1 cellular context compared by ENCODE assay signal in genomic region chr1:160625725-160626498, GRCh38.
TF ChIP-seq lines count a peak whose summit lies in the region.

No MANE protein-coding gene starts in this region.

TF ChIP-seq in K562, 482 proteins besides CTCF, POLR2A, EP300 and RAD21 (continued from another document):
- TF ChIP-seq, protein P1, sequence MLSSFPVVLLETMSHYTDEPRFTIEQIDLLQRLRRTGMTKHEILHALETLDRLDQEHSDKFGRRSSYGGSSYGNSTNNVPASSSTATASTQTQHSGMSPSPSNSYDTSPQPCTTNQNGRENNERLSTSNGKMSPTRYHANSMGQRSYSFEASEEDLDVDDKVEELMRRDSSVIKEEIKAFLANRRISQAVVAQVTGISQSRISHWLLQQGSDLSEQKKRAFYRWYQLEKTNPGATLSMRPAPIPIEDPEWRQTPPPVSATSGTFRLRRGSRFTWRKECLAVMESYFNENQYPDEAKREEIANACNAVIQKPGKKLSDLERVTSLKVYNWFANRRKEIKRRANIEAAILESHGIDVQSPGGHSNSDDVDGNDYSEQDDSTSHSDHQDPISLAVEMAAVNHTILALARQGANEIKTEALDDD (IDR thresholded peaks at IDR 0.05) = peak; percentile 95
- TF ChIP-seq JUND (IDR thresholded peaks at IDR 0.05; ENCODE audit: borderline replicate concordance, low read depth, low read length) (no peak), JUND (tag; IDR thresholded peaks at IDR 0.05; ENCODE audit: borderline replicate concordance, low read depth, low read length) (no peak; the same call in 2 of the 3 replicates), TBL1XR1 (IDR thresholded peaks at IDR 0.05; ENCODE audit: low read length in 2 of 2) (no peak), ZNF184 (CRISPR knock-in tag; IDR thresholded peaks at IDR 0.05) (no peak), ZNF75A (CRISPR knock-in tag; IDR thresholded peaks at IDR 0.05) (no peak), RHOXF2B (CRISPR knock-in tag; conservative IDR thresholded peaks at IDR 0.05) (0 out of 2 replicates have a peak, but pooled peaks have one; percentile 54), ELF4 (CRISPR knock-in tag; IDR thresholded peaks at IDR 0.05) (0 out of 2 replicates have a peak, but pooled peaks have one; percentile 44), PBX2 (CRISPR knock-in tag; IDR thresholded peaks at IDR 0.05; ENCODE audit: low read depth) (no peak), PBX2 (tag; conservative IDR thresholded peaks at IDR 0.05; ENCODE audit: low read depth) (peak; percentile 54; the same call in 1 of the 2 replicates), BACH1 (tag; IDR thresholded peaks at IDR 0.05) (peak; percentile 11; the same call in 1 of the 2 replicates), NCOA4 (IDR thresholded peaks at IDR 0.05; ENCODE audit: partially characterized antibody) (no peak), EGR1 (conservative IDR thresholded peaks at IDR 0.05) (no peak), SLC30A9 (CRISPR knock-in tag; IDR thresholded peaks at IDR 0.05) (no peak)
- TF ChIP-seq, protein P2, sequence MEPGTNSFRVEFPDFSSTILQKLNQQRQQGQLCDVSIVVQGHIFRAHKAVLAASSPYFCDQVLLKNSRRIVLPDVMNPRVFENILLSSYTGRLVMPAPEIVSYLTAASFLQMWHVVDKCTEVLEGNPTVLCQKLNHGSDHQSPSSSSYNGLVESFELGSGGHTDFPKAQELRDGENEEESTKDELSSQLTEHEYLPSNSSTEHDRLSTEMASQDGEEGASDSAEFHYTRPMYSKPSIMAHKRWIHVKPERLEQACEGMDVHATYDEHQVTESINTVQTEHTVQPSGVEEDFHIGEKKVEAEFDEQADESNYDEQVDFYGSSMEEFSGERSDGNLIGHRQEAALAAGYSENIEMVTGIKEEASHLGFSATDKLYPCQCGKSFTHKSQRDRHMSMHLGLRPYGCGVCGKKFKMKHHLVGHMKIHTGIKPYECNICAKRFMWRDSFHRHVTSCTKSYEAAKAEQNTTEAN (CRISPR knock-in tag; IDR thresholded peaks at IDR 0.05) = no peak
